Comparison of ENCODE assay signal across 1 cellular context in genomic region chr11:10307411-10308207, GRCh38.
A peak's percentile ranks its signal among the peaks of the same experiment; 100 is the strongest.
TF ChIP-seq lines count a peak whose summit lies in the region.

No MANE protein-coding gene starts in this region.

TF ChIP-seq in HepG2, 621 proteins besides CTCF, POLR2A, EP300 and RAD21 (continued from another document and continues in another):
- TF ChIP-seq, protein P1, sequence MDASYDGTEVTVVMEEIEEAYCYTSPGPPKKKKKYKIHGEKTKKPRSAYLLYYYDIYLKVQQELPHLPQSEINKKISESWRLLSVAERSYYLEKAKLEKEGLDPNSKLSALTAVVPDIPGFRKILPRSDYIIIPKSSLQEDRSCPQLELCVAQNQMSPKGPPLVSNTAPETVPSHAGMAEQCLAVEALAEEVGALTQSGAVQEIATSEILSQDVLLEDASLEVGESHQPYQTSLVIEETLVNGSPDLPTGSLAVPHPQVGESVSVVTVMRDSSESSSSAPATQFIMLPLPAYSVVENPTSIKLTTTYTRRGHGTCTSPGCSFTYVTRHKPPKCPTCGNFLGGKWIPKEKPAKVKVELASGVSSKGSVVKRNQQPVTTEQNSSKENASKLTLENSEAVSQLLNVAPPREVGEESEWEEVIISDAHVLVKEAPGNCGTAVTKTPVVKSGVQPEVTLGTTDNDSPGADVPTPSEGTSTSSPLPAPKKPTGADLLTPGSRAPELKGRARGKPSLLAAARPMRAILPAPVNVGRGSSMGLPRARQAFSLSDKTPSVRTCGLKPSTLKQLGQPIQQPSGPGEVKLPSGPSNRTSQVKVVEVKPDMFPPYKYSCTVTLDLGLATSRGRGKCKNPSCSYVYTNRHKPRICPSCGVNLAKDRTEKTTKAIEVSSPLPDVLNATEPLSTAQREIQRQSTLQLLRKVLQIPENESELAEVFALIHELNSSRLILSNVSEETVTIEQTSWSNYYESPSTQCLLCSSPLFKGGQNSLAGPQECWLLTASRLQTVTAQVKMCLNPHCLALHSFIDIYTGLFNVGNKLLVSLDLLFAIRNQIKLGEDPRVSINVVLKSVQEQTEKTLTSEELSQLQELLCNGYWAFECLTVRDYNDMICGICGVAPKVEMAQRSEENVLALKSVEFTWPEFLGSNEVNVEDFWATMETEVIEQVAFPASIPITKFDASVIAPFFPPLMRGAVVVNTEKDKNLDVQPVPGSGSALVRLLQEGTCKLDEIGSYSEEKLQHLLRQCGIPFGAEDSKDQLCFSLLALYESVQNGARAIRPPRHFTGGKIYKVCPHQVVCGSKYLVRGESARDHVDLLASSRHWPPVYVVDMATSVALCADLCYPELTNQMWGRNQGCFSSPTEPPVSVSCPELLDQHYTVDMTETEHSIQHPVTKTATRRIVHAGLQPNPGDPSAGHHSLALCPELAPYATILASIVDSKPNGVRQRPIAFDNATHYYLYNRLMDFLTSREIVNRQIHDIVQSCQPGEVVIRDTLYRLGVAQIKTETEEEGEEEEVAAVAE (CRISPR knock-in tag; IDR thresholded peaks at IDR 0.05; ENCODE audit: borderline replicate concordance) = 0 out of 2 replicates have a peak, but pooled peaks have one; percentile 33
- TF ChIP-seq ZNF552 (CRISPR knock-in tag; IDR thresholded peaks at IDR 0.05; ENCODE audit: borderline replicate concordance) (no peak), ZNF564 (CRISPR knock-in tag; IDR thresholded peaks at IDR 0.05) (no peak; the same call in 1 of the 2 replicates), KMT2B (CRISPR knock-in tag; IDR thresholded peaks at IDR 0.05) (peak; percentile 39; the same call in 1 of the 2 replicates), BRCA1 (CRISPR knock-in tag; IDR thresholded peaks at IDR 0.05) (no peak), MEF2D (CRISPR knock-in tag; IDR thresholded peaks at IDR 0.05) (peak; percentile 13; the same call in 1 of the 2 replicates), SP1 (IDR thresholded peaks at IDR 0.05) (no peak), SP1 (CRISPR knock-in tag; IDR thresholded peaks at IDR 0.05) (peak; percentile 40; the same call in 1 of the 2 replicates), ELF1 (CRISPR knock-in tag; IDR thresholded peaks at IDR 0.05) (no peak; the same call in 1 of the 2 replicates), HNRNPK (IDR thresholded peaks at IDR 0.05; ENCODE audit: low read depth, low read length, poor library complexity, severe bottlenecking) (no peak), KDM6A (CRISPR knock-in tag; IDR thresholded peaks at IDR 0.05; ENCODE audit: low read depth) (no peak), TGIF2 (CRISPR knock-in tag; IDR thresholded peaks at IDR 0.05) (0 out of 2 replicates have a peak, but pooled peaks have one; percentile 34), SNAI1 (CRISPR knock-in tag; IDR thresholded peaks at IDR 0.05; ENCODE audit: borderline replicate concordance) (0 out of 2 replicates have a peak, but pooled peaks have one; percentile 40), DRAP1 (CRISPR knock-in tag; IDR thresholded peaks at IDR 0.05) (0 out of 2 replicates have a peak, but pooled peaks have one; percentile 24), MAFG (CRISPR knock-in tag; IDR thresholded peaks at IDR 0.05) (peak; percentile 85), ZNF207 (IDR thresholded peaks at IDR 0.05; ENCODE audit: borderline replicate concordance) (no peak), NR2F1 (CRISPR knock-in tag; IDR thresholded peaks at IDR 0.05) (peak in 1 of 2 experiments; percentile 51; a peak in 1 of 4 replicates), ZKSCAN1 (IDR thresholded peaks at IDR 0.05; ENCODE audit: low read length) (0 out of 2 replicates have a peak, but pooled peaks have one; percentile 24), NFE2L2 (IDR thresholded peaks at IDR 0.05; ENCODE audit: low read length) (peak; percentile 72), POLR2AphosphoS2 (IDR thresholded peaks at IDR 0.05; ENCODE audit: low read depth, low read length) (no peak), ZNF468 (CRISPR knock-in tag; IDR thresholded peaks at IDR 0.05) (no peak)
- TF ChIP-seq, protein P2, sequence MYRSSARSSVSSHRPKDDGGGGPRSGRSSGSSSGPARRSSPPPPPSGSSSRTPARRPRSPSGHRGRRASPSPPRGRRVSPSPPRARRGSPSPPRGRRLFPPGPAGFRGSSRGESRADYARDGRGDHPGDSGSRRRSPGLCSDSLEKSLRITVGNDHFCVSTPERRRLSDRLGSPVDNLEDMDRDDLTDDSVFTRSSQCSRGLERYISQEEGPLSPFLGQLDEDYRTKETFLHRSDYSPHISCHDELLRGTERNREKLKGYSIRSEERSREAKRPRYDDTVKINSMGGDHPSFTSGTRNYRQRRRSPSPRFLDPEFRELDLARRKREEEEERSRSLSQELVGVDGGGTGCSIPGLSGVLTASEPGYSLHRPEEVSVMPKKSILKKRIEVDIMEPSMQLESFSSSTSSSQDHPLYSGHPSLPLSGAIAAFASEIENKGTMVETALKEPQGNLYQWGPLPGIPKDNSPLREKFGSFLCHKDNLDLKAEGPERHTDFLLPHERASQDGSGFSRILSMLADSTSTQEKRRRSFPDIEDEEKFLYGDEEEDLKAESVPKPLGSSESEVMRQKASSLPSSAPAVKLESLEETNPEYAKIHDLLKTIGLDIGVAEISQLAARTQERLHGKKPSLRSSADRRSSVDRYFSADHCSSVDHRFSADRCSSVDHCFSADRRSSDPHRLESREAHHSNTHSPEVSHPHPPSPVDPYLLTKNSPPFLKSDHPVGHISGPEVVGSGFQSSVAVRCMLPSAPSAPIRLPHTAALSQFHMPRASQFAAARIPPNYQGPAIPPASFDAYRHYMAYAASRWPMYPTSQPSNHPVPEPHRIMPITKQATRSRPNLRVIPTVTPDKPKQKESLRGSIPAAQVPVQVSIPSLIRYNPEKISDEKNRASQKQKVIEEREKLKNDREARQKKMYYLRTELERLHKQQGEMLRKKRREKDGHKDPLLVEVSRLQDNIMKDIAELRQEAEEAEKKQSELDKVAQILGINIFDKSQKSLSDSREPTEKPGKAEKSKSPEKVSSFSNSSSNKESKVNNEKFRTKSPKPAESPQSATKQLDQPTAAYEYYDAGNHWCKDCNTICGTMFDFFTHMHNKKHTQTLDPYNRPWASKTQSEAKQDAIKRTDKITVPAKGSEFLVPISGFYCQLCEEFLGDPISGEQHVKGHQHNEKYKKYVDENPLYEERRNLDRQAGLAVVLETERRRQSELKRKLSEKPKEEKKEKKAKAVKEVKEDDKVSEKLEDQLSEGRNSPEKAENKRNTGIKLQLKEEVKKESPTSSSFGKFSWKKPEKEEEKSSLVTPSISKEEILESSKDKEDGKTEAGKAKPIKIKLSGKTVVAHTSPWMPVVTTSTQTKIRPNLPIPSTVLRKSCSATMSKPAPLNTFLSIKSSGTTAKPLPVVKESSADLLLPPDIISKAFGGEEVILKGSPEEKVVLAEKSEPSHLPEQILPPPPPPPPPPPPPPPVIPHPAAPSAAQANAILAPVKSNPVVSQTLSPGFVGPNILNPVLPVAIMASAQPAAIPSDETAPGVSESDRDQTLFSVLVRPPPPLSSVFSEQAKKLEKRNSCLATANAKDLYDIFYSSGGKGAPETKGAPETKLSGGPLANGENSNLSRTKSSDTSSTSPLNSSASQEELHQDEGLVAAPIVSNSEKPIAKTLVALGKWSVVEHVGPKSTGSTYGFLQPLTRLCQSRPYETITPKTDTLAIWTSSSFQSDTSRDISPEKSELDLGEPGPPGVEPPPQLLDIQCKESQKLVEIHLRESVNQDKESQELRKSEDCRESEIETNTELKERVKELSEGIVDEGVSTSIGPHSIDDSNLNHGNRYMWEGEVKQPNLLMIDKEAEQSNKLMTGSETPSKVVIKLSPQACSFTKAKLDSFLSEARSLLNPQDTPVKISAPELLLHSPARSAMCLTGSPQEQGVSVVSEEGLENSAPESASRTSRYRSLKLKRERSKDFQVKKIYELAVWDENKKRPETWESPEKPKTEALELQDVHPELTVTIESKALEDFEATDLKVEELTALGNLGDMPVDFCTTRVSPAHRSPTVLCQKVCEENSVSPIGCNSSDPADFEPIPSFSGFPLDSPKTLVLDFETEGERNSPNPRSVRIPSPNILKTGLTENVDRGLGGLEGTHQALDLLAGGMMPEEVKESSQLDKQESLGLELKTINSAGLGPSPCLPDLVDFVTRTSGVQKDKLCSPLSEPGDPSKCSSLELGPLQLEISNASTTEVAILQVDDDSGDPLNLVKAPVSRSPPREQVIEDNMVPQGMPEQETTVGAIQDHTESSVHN (CRISPR knock-in tag; IDR thresholded peaks at IDR 0.05) = no peak
- TF ChIP-seq, protein P3, sequence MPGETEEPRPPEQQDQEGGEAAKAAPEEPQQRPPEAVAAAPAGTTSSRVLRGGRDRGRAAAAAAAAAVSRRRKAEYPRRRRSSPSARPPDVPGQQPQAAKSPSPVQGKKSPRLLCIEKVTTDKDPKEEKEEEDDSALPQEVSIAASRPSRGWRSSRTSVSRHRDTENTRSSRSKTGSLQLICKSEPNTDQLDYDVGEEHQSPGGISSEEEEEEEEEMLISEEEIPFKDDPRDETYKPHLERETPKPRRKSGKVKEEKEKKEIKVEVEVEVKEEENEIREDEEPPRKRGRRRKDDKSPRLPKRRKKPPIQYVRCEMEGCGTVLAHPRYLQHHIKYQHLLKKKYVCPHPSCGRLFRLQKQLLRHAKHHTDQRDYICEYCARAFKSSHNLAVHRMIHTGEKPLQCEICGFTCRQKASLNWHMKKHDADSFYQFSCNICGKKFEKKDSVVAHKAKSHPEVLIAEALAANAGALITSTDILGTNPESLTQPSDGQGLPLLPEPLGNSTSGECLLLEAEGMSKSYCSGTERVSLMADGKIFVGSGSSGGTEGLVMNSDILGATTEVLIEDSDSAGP (CRISPR knock-in tag; IDR thresholded peaks at IDR 0.05; ENCODE audit: borderline replicate concordance) = peak; percentile 60; the same call in 1 of the 2 replicates
- TF ChIP-seq, protein P4, sequence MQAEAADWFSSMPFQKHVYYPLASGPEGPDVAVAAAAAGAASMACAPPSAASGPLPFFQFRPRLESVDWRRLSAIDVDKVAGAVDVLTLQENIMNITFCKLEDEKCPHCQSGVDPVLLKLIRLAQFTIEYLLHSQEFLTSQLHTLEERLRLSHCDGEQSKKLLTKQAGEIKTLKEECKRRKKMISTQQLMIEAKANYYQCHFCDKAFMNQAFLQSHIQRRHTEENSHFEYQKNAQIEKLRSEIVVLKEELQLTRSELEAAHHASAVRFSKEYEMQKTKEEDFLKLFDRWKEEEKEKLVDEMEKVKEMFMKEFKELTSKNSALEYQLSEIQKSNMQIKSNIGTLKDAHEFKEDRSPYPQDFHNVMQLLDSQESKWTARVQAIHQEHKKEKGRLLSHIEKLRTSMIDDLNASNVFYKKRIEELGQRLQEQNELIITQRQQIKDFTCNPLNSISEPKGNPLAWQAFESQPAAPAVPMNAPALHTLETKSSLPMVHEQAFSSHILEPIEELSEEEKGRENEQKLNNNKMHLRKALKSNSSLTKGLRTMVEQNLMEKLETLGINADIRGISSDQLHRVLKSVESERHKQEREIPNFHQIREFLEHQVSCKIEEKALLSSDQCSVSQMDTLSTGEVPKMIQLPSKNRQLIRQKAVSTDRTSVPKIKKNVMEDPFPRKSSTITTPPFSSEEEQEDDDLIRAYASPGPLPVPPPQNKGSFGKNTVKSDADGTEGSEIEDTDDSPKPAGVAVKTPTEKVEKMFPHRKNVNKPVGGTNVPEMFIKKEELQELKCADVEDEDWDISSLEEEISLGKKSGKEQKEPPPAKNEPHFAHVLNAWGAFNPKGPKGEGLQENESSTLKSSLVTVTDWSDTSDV (CRISPR knock-in tag; IDR thresholded peaks at IDR 0.05) = no peak
- TF ChIP-seq, protein P5, sequence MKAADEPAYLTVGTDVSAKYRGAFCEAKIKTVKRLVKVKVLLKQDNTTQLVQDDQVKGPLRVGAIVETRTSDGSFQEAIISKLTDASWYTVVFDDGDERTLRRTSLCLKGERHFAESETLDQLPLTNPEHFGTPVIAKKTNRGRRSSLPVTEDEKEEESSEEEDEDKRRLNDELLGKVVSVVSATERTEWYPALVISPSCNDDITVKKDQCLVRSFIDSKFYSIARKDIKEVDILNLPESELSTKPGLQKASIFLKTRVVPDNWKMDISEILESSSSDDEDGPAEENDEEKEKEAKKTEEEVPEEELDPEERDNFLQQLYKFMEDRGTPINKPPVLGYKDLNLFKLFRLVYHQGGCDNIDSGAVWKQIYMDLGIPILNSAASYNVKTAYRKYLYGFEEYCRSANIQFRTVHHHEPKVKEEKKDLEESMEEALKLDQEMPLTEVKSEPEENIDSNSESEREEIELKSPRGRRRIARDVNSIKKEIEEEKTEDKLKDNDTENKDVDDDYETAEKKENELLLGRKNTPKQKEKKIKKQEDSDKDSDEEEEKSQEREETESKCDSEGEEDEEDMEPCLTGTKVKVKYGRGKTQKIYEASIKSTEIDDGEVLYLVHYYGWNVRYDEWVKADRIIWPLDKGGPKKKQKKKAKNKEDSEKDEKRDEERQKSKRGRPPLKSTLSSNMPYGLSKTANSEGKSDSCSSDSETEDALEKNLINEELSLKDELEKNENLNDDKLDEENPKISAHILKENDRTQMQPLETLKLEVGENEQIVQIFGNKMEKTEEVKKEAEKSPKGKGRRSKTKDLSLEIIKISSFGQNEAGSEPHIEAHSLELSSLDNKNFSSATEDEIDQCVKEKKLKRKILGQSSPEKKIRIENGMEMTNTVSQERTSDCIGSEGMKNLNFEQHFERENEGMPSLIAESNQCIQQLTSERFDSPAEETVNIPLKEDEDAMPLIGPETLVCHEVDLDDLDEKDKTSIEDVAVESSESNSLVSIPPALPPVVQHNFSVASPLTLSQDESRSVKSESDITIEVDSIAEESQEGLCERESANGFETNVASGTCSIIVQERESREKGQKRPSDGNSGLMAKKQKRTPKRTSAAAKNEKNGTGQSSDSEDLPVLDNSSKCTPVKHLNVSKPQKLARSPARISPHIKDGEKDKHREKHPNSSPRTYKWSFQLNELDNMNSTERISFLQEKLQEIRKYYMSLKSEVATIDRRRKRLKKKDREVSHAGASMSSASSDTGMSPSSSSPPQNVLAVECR (CRISPR knock-in tag; IDR thresholded peaks at IDR 0.05; ENCODE audit: borderline replicate concordance) = peak; percentile 63; the same call in 1 of the 2 replicates
- TF ChIP-seq, protein P6, sequence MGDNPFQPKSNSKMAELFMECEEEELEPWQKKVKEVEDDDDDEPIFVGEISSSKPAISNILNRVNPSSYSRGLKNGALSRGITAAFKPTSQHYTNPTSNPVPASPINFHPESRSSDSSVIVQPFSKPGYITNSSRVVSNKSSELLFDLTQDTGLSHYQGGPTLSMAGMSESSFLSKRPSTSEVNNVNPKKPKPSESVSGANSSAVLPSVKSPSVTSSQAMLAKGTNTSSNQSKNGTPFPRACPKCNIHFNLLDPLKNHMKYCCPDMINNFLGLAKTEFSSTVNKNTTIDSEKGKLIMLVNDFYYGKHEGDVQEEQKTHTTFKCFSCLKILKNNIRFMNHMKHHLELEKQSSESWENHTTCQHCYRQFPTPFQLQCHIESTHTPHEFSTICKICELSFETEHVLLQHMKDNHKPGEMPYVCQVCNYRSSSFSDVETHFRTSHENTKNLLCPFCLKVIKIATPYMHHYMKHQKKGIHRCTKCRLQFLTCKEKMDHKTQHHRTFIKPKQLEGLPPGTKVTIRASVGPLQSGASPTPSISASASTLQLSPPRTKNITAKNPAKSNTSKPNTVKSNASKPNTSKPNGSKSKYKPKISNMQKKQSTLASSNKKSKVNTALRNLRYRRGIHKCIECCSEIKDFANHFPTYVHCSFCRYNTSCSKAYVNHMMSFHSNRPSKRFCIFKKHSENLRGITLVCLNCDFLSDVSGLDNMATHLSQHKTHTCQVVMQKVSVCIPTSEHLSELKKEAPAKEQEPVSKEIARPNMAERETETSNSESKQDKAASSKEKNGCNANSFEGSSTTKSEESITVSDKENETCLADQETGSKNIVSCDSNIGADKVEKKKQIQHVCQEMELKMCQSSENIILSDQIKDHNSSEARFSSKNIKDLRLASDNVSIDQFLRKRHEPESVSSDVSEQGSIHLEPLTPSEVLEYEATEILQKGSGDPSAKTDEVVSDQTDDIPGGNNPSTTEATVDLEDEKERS (CRISPR knock-in tag; IDR thresholded peaks at IDR 0.05) = peak; percentile 67; the same call in 1 of the 2 replicates
- TF ChIP-seq, protein P7, sequence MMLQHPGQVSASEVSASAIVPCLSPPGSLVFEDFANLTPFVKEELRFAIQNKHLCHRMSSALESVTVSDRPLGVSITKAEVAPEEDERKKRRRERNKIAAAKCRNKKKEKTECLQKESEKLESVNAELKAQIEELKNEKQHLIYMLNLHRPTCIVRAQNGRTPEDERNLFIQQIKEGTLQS (CRISPR knock-in tag; IDR thresholded peaks at IDR 0.05) = peak; percentile 58; the same call in 1 of the 2 replicates
